Comparison of ENCODE assay signal across 1 cellular context in the genomic region with DNA sequence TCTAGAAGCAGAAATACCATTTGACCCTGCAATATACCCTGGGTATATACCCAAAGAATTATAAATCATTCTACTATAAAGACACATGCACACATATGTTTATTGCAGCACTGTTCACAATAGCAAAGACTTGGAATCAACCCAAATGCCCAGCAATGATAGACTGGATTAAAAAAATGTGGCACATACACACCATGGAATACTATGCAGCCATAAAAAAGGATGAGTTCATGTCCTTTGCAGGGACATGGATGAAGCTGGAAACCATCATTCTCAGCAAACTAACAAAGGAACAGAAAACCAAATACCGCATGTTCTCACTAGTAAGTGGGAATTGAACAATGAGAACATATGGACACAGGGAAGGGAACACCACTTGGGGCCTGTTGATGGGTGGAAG. TPM values are rescaled to one million over a fixed set of nuclear protein-coding genes. Genes with fewer than 3 reads are reported as not detected.
"Had no signal": no experiment of that assay in that cellular context is flagged by ENCODE, and none has a peak within 500 bp of the region (broad histone marks: within the 10 kb centered on the region; RNA-seq: fewer than 3 reads in every experiment).

No MANE protein-coding gene starts in this region.

RNA-seq across cellular contexts. Expression of gene SAMD9L, which starts 21.2 kb away (rescaled TPM):
- total RNA-seq: HepG2 had no signal
- polyA plus RNA-seq: HepG2 had no signal
